Comparison of ENCODE assay signal across 8 cellular contexts in the genomic region with DNA sequence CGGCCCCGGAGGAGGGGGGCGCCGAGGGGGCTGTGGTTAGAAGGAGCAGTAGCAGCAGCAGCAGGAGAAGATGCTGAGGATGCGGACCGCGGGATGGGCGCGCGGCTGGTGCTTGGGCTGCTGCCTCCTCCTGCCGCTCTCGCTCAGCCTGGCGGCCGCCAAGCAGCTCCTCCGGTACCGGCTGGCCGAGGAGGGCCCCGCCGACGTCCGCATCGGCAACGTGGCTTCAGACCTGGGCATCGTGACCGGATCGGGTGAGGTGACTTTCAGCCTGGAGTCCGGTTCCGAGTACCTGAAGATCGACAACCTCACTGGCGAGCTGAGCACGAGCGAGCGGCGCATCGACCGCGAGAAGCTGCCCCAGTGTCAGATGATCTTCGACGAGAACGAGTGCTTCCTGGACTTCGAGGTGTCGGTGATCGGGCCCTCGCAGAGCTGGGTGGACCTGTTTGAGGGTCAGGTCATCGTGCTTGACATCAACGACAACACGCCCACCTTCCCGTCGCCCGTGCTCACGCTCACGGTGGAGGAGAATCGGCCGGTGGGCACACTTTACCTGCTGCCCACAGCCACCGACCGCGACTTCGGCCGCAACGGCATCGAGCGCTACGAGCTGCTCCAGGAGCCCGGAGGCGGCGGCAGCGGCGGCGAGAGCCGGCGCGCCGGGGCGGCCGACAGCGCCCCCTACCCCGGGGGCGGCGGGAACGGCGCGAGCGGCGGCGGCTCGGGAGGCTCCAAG. TPM values are rescaled to one million over a fixed set of nuclear protein-coding genes. Genes with fewer than 3 reads are reported as not detected.
DNase-seq lines count a peak whose midpoint lies in the region; ATAC-seq, FAIRE-seq and TF ChIP-seq lines count a peak whose summit lies in the region.

No MANE protein-coding gene starts in this region.

- FAIRE-seq in bronchial epithelial cell (lab: Jason Lieb, UNC) (no peak), H54 (lab: Jason Lieb, UNC) (no peak)

- H3K9me3 ChIP-seq in AG04450 (ENCODE audit: control insufficient read depth, insufficient read depth, low read length), result no peaks in the 10 kb centered on the region; the same call in 1 of the 2 replicates
- H3K9me3 ChIP-seq in HEK293 (ENCODE audit: control insufficient read depth, insufficient read depth, low read depth, low read length), result no peaks in the 10 kb centered on the region
- H3K9me3 ChIP-seq in stomach, result no peaks in the 10 kb centered on the region

- no peak for TF ChIP-seq EP300 in stomach (IDR thresholded peaks at IDR 0.05)

- intact Hi-C loops in stomach (cut with DNase I; ENCODE audit: low total_unique reads), result no loop called here

- H3K36me3 ChIP-seq in HEK293 (ENCODE audit: control insufficient read depth in 2 of 2, insufficient read depth in 1 of 2, low read length in 2 of 2) (peaks cover 0 to 21% of the 10 kb centered on the region in 2 experiments; a peak in 1 of 3 replicates), bronchial epithelial cell (ENCODE audit: control insufficient read depth, insufficient read depth, low read length) (no peaks in the 10 kb centered on the region), stomach (no peaks in the 10 kb centered on the region)

- TF ChIP-seq CTCF in AG04450 (IDR thresholded peaks at IDR 0.05; ENCODE audit: low read depth, low read length) (no peak), HEK293 (tag by site-specific recombination; IDR thresholded peaks at IDR 0.05) (no peak), bronchial epithelial cell (IDR thresholded peaks at IDR 0.05; ENCODE audit: insufficient read depth, low read length, severe bottlenecking) (peak; percentile 23), stomach (IDR thresholded peaks at IDR 0.05) (peak in 2 of 7 experiments; percentile 8 to 70)

- no peak for TF ChIP-seq POLR2A in stomach (IDR thresholded peaks at IDR 0.05)
- TF ChIP-seq POLR2A in H54 (IDR thresholded peaks at IDR 0.05; ENCODE audit: low read depth, low read length), result no peak

- ATAC-seq in HG03342 (IDR thresholded peaks at IDR 0.05; ENCODE audit: unreplicated experiment), result no peak

- H3K4me3 ChIP-seq in AG04450 (ENCODE audit: low read depth, low read length) (peak overlapping the region; percentile 87), HEK293 (ENCODE audit: low read depth, low read length) (peak overlapping the region; percentile 86), bronchial epithelial cell (ENCODE audit: low read depth, low read length) (peak overlapping the region; percentile 55), stomach (peak overlapping the region; percentile 60 to 77 (median 72))

- 1 to 6% (median 3%) methylated on average over 30 to 86 of the region's 86 CpGs for WGBS in stomach, 5 donors

- no peak for DNase-seq in AG04450 (ENCODE audit: low read depth, low spot score)
- no peak for DNase-seq in bronchial epithelial cell (ENCODE audit: low read depth)
- peak; percentile 51 for DNase-seq in iris pigment epithelial cell (ENCODE audit: low read depth)
- DNase-seq in stomach, result peak; percentile 56
- DNase-seq in dedifferentiated amniotic fluid mesenchymal stem cell (ENCODE audit: extremely low spot score), result no peak
- no peak for DNase-seq in H54 (ENCODE audit: insufficient read length, low spot score)

- H3K27ac ChIP-seq in AG04450 (ENCODE audit: low read depth, low read length), result no peak overlapping the region
- H3K27ac ChIP-seq in HEK293 (ENCODE audit: extremely low read depth, low read depth, low read length), result peak overlapping the region; percentile 98
- peak overlapping the region; percentile 30 to 85 (median 80) for H3K27ac ChIP-seq in stomach

- POLR2A ChIA-PET in AG04450 (lab: Yijun Ruan, JAX), result interaction anchor here (1.0 kb wide), 1 partner anchor 33 kb away, joined by 4 read pairs; no protein-coding TSS in a partner anchor
- POLR2A ChIA-PET in HEK293 (lab: Yijun Ruan, JAX), result no interaction called here

- H3K27me3 ChIP-seq in AG04450 (ENCODE audit: control insufficient read depth, insufficient read depth, low read length) (no peaks in the 10 kb centered on the region), bronchial epithelial cell (ENCODE audit: control insufficient read depth, insufficient read depth, low read length) (no peaks in the 10 kb centered on the region), stomach (peaks cover 0 to 74% (median 43%) of the 10 kb centered on the region in 3 donors)

- CTCF ChIA-PET in AG04450 (lab: Charles Lee), result interaction anchor here (0.8 to 2.0 kb wide), 20 partner anchors 9 to 485 kb away, joined by 3 to 10 read pairs (median 3); no protein-coding TSS in a partner anchor
- CTCF ChIA-PET in HEK293 (lab: Yijun Ruan, JAX), result interaction anchor here (0.5 to 1.1 kb wide), 9 partner anchors 17 to 1210 kb away, joined by 3 to 5 read pairs (median 3); no protein-coding TSS in a partner anchor

- no peaks in the 10 kb centered on the region for H3K4me1 ChIP-seq in HEK293 (ENCODE audit: control insufficient read depth, insufficient read depth, low read length)
- H3K4me1 ChIP-seq in stomach, result peaks cover 5 to 58% (median 50%) of the 10 kb centered on the region in 4 donors

TF ChIP-seq in HEK293, 187 proteins besides CTCF, POLR2A, EP300 and RAD21:
- TF ChIP-seq, protein P1, sequence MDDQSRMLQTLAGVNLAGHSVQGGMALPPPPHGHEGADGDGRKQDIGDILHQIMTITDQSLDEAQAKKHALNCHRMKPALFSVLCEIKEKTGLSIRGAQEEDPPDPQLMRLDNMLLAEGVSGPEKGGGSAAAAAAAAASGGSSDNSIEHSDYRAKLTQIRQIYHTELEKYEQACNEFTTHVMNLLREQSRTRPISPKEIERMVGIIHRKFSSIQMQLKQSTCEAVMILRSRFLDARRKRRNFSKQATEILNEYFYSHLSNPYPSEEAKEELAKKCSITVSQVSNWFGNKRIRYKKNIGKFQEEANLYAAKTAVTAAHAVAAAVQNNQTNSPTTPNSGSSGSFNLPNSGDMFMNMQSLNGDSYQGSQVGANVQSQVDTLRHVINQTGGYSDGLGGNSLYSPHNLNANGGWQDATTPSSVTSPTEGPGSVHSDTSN (CRISPR knock-in tag; IDR thresholded peaks at IDR 0.05), result no peak
- peak; percentile 73 for TF ChIP-seq ZBTB17 (tag by site-specific recombination; IDR thresholded peaks at IDR 0.05)
- TF ChIP-seq ZNF654 (tag by site-specific recombination; IDR thresholded peaks at IDR 0.05; ENCODE audit: low read depth), result no peak
- no peak for TF ChIP-seq ZNF549 (tag by site-specific recombination; IDR thresholded peaks at IDR 0.05)
- TF ChIP-seq, protein P2, sequence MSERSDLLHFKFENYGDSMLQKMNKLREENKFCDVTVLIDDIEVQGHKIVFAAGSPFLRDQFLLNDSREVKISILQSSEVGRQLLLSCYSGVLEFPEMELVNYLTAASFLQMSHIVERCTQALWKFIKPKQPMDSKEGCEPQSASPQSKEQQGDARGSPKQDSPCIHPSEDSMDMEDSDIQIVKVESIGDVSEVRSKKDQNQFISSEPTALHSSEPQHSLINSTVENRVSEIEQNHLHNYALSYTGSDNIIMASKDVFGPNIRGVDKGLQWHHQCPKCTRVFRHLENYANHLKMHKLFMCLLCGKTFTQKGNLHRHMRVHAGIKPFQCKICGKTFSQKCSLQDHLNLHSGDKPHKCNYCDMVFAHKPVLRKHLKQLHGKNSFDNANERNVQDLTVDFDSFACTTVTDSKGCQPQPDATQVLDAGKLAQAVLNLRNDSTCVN (tag by site-specific recombination; optimal IDR thresholded peaks at IDR 0.05), result peak; percentile 45
- peak; percentile 75; the same call in 1 of the 2 replicates for TF ChIP-seq ZNF777 (tag by site-specific recombination; IDR thresholded peaks at IDR 0.05; ENCODE audit: borderline replicate concordance)
- TF ChIP-seq OVOL3 (tag by site-specific recombination; IDR thresholded peaks at IDR 0.05), result no peak
- TF ChIP-seq ZNF626 (tag by site-specific recombination; IDR thresholded peaks at IDR 0.05), result no peak
- TF ChIP-seq OSR2 (tag by site-specific recombination; IDR thresholded peaks at IDR 0.05), result peak; percentile 71
- no peak for TF ChIP-seq ZNF571 (tag by site-specific recombination; IDR thresholded peaks at IDR 0.05)
- no peak for TF ChIP-seq SETDB1 (IDR thresholded peaks at IDR 0.05; ENCODE audit: insufficient read length, low read length)
- peak; percentile 60 for TF ChIP-seq ZNF341 (tag by site-specific recombination; IDR thresholded peaks at IDR 0.05; ENCODE audit: low read depth)
- TF ChIP-seq, protein P3, sequence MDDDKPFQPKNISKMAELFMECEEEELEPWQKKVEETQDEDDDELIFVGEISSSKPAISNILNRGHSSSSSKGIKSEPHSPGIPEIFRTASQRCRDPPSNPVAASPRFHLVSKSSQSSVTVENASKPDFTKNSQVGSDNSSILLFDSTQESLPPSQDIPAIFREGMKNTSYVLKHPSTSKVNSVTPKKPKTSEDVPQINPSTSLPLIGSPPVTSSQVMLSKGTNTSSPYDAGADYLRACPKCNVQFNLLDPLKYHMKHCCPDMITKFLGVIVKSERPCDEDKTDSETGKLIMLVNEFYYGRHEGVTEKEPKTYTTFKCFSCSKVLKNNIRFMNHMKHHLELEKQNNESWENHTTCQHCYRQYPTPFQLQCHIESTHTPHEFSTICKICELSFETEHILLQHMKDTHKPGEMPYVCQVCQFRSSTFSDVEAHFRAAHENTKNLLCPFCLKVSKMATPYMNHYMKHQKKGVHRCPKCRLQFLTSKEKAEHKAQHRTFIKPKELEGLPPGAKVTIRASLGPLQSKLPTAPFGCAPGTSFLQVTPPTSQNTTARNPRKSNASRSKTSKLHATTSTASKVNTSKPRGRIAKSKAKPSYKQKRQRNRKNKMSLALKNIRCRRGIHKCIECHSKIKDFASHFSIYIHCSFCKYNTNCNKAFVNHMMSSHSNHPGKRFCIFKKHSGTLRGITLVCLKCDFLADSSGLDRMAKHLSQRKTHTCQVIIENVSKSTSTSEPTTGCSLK (tag by site-specific recombination; IDR thresholded peaks at IDR 0.05), result no peak
- TF ChIP-seq ZNF830 (tag by site-specific recombination; IDR thresholded peaks at IDR 0.05; ENCODE audit: low read depth), result no peak
- TF ChIP-seq ZNF423 (tag by site-specific recombination; IDR thresholded peaks at IDR 0.05), result no peak
- no peak for TF ChIP-seq SP2 (tag by site-specific recombination; IDR thresholded peaks at IDR 0.05)
- 0 out of 2 replicates have a peak, but pooled peaks have one; percentile 1 for TF ChIP-seq ZBTB20 (tag by site-specific recombination; IDR thresholded peaks at IDR 0.05)
- no peak for TF ChIP-seq GLIS2 (tag by site-specific recombination; IDR thresholded peaks at IDR 0.05)

RNA-seq across cellular contexts. Expression of a gene that starts 1.4 kb away (rescaled TPM):
- polyA plus RNA-seq in AG04450 (2011; rRNA removed) (18.5 and 20.0 TPM in 2 replicates), stomach (1 to 10 TPM; 2.3 to 9.1 (median 2.8) TPM)
- polyA minus RNA-seq in AG04450 (2011; rRNA and poly(A)+ RNA removed), result 61.6 and 62.8 TPM in 2 replicates
- total RNA-seq in bronchial epithelial cell (12.1 and 16.4 TPM in 2 replicates), stomach (100 to 1,000 TPM in 1 of 5 donors, 10 to 100 TPM in 4; 38.8 to 130 (median 56.0) TPM)

Comparison
In these comparisons a context has a peak if more than half of its experiments do, and no peak if none do; other contexts are left out.
1. DNase-seq: peak in iris pigment epithelial cell (single experiment) and stomach (single experiment); none in AG04450 (single experiment), bronchial epithelial cell (single experiment), dedifferentiated amniotic fluid mesenchymal stem cell (single experiment) and H54 (single experiment).
2. Peak in every context shown above with its lines, with median percentiles within 50 percentile points of each other: H3K4me3 ChIP-seq.